In the genomic region with DNA sequence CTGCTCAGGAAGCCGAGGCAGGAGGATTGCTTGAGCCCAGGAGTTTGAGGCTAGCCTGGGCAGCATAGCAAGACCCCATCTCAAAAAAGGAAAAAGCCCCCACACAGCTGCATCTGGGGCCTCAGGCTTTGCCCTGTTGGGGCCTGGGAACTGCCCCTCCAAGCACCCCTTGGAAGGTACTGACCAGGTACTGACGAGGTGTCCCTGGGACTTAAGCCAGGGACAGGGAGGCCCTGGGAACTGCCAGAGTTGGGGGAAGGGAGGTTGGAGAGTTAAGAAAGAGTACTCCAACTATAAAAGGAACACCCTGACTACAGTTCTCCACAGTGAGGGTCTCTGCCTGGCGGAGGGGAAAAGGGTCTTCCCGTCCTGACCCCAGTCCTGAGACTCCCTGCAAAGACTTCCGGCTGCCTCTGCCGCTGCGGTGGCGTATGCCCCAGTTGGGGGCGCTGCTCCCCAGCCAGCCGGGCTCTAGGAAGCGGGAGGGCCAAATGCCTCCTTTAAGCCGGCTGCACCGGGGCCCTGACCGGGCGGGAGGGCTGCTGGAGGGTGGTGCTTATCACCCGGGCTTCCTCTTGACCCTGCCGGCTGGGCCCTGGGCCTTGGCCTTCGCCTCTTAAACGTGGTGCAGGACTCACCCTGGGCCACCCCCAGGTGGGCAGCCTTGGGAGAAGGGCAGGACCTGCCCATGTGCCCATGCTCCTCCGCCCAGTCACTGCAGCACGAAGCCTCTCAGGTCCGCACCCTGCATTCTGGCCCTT, we compare ENCODE assay signal across 1 cellular context.
A peak's percentile ranks its signal among the peaks of the same experiment; 100 is the strongest.
TF ChIP-seq lines count a peak whose summit lies in the region.

No MANE protein-coding gene starts in this region.

TF ChIP-seq in HepG2, 621 proteins besides CTCF, POLR2A, EP300 and RAD21 (continued from another document and continues in another):
- TF ChIP-seq ZNF749 (CRISPR knock-in tag; IDR thresholded peaks at IDR 0.05; ENCODE audit: borderline replicate concordance) (no peak), NCOA5 (CRISPR knock-in tag; IDR thresholded peaks at IDR 0.05) (no peak), MXD4 (CRISPR knock-in tag; IDR thresholded peaks at IDR 0.05) (peak; percentile 72; the same call in 1 of the 2 replicates), ZNF317 (CRISPR knock-in tag; IDR thresholded peaks at IDR 0.05) (peak; percentile 44; the same call in 1 of the 2 replicates), DNMT3B (CRISPR knock-in tag; conservative IDR thresholded peaks at IDR 0.05) (no peak), RBM22 (optimal IDR thresholded peaks at IDR 0.05; ENCODE audit: low read length) (no peak), CBX5 (CRISPR knock-in tag; IDR thresholded peaks at IDR 0.05; ENCODE audit: borderline replicate concordance) (peak; percentile 42; the same call in 1 of the 2 replicates), ZNF75D (CRISPR knock-in tag; IDR thresholded peaks at IDR 0.05; ENCODE audit: borderline replicate concordance) (no peak), TOE1 (CRISPR knock-in tag; IDR thresholded peaks at IDR 0.05) (no peak), ZNF761 (CRISPR knock-in tag; conservative IDR thresholded peaks at IDR 0.05) (no peak; the same call in 1 of the 2 replicates), MAZ (IDR thresholded peaks at IDR 0.05; ENCODE audit: borderline replicate concordance, low read depth, low read length) (peak; percentile 79; the same call in 1 of the 2 replicates), MAZ (CRISPR knock-in tag; IDR thresholded peaks at IDR 0.05; ENCODE audit: low read depth) (peak; percentile 71), ZNF589 (CRISPR knock-in tag; conservative IDR thresholded peaks at IDR 0.05) (no peak), ZNF354B (CRISPR knock-in tag; IDR thresholded peaks at IDR 0.05) (no peak), ZNF607 (CRISPR knock-in tag; IDR thresholded peaks at IDR 0.05; ENCODE audit: borderline replicate concordance) (peak; percentile 51; the same call in 1 of the 2 replicates), JUN (CRISPR knock-in tag; IDR thresholded peaks at IDR 0.05) (no peak), PTBP1 (IDR thresholded peaks at IDR 0.05; ENCODE audit: low read depth, low read length, poor library complexity, severe bottlenecking) (peak; percentile 31), GABPB1 (CRISPR knock-in tag; IDR thresholded peaks at IDR 0.05) (peak; percentile 87), CREBL2 (CRISPR knock-in tag; IDR thresholded peaks at IDR 0.05; ENCODE audit: borderline replicate concordance) (no peak), ZNF510 (CRISPR knock-in tag; IDR thresholded peaks at IDR 0.05; ENCODE audit: low read depth) (no peak), GPN1 (CRISPR knock-in tag; IDR thresholded peaks at IDR 0.05; ENCODE audit: borderline replicate concordance) (no peak), SCMH1 (CRISPR knock-in tag; IDR thresholded peaks at IDR 0.05; ENCODE audit: borderline replicate concordance) (no peak), ADNP (CRISPR knock-in tag; IDR thresholded peaks at IDR 0.05) (no peak), ELF1 (CRISPR knock-in tag; IDR thresholded peaks at IDR 0.05) (peak; percentile 86), SRF (IDR thresholded peaks at IDR 0.05; ENCODE audit: low read depth, low read length) (no peak), SATB2 (CRISPR knock-in tag; IDR thresholded peaks at IDR 0.05) (no peak), ZNF121 (CRISPR knock-in tag; IDR thresholded peaks at IDR 0.05) (peak; percentile 99), HIVEP1 (CRISPR knock-in tag; IDR thresholded peaks at IDR 0.05) (no peak), ZNF234 (CRISPR knock-in tag; conservative IDR thresholded peaks at IDR 0.05) (peak; percentile 57; the same call in 1 of the 2 replicates), ZNF83 (CRISPR knock-in tag; IDR thresholded peaks at IDR 0.05; ENCODE audit: borderline replicate concordance) (no peak), BRCA1 (CRISPR knock-in tag; IDR thresholded peaks at IDR 0.05) (no peak), ZNF7 (CRISPR knock-in tag; IDR thresholded peaks at IDR 0.05) (no peak), ZNF776 (CRISPR knock-in tag; IDR thresholded peaks at IDR 0.05) (no peak; the same call in 1 of the 2 replicates), GATAD2A (CRISPR knock-in tag; IDR thresholded peaks at IDR 0.05) (peak; percentile 77), RXRB (CRISPR knock-in tag; IDR thresholded peaks at IDR 0.05; ENCODE audit: borderline replicate concordance) (peak; percentile 63; the same call in 1 of the 2 replicates), ZNF598 (CRISPR knock-in tag; IDR thresholded peaks at IDR 0.05; ENCODE audit: borderline replicate concordance) (0 out of 2 replicates have a peak, but pooled peaks have one; percentile 10), NFIB (CRISPR knock-in tag; IDR thresholded peaks at IDR 0.05; ENCODE audit: borderline replicate concordance) (no peak), ZBTB7A (CRISPR knock-in tag; IDR thresholded peaks at IDR 0.05) (peak; percentile 76), KDM5B (CRISPR knock-in tag; IDR thresholded peaks at IDR 0.05; ENCODE audit: borderline replicate concordance) (peak; percentile 69; the same call in 1 of the 2 replicates), USF2 (IDR thresholded peaks at IDR 0.05; ENCODE audit: low read depth, low read length) (no peak), USF2 (CRISPR knock-in tag; IDR thresholded peaks at IDR 0.05; ENCODE audit: borderline replicate concordance) (no peak), ZNF3 (CRISPR knock-in tag; IDR thresholded peaks at IDR 0.05) (no peak), ZMYM3 (CRISPR knock-in tag; IDR thresholded peaks at IDR 0.05) (peak; percentile 45; the same call in 1 of the 2 replicates), HMGA1 (CRISPR knock-in tag; conservative IDR thresholded peaks at IDR 0.05) (no peak), ZHX1 (CRISPR knock-in tag; IDR thresholded peaks at IDR 0.05; ENCODE audit: low read depth) (no peak), TGIF2 (CRISPR knock-in tag; IDR thresholded peaks at IDR 0.05) (no peak), ZNF205 (CRISPR knock-in tag; IDR thresholded peaks at IDR 0.05) (no peak), ZNF614 (CRISPR knock-in tag; IDR thresholded peaks at IDR 0.05; ENCODE audit: borderline replicate concordance) (no peak), ZNF414 (CRISPR knock-in tag; IDR thresholded peaks at IDR 0.05) (no peak), GFI1 (CRISPR knock-in tag; IDR thresholded peaks at IDR 0.05; ENCODE audit: borderline replicate concordance) (peak; percentile 62; the same call in 1 of the 2 replicates), ZC3H4 (CRISPR knock-in tag; IDR thresholded peaks at IDR 0.05; ENCODE audit: borderline replicate concordance) (no peak), ZNF224 (CRISPR knock-in tag; IDR thresholded peaks at IDR 0.05) (no peak), ZUFSP (CRISPR knock-in tag; IDR thresholded peaks at IDR 0.05; ENCODE audit: borderline replicate concordance) (no peak), ZNF44 (CRISPR knock-in tag; IDR thresholded peaks at IDR 0.05) (no peak), REL (CRISPR knock-in tag; conservative IDR thresholded peaks at IDR 0.05) (no peak), CENPX (CRISPR knock-in tag; IDR thresholded peaks at IDR 0.05) (no peak), SNRNP70 (IDR thresholded peaks at IDR 0.05; ENCODE audit: low read depth, low read length) (no peak)
- TF ChIP-seq, protein P1, sequence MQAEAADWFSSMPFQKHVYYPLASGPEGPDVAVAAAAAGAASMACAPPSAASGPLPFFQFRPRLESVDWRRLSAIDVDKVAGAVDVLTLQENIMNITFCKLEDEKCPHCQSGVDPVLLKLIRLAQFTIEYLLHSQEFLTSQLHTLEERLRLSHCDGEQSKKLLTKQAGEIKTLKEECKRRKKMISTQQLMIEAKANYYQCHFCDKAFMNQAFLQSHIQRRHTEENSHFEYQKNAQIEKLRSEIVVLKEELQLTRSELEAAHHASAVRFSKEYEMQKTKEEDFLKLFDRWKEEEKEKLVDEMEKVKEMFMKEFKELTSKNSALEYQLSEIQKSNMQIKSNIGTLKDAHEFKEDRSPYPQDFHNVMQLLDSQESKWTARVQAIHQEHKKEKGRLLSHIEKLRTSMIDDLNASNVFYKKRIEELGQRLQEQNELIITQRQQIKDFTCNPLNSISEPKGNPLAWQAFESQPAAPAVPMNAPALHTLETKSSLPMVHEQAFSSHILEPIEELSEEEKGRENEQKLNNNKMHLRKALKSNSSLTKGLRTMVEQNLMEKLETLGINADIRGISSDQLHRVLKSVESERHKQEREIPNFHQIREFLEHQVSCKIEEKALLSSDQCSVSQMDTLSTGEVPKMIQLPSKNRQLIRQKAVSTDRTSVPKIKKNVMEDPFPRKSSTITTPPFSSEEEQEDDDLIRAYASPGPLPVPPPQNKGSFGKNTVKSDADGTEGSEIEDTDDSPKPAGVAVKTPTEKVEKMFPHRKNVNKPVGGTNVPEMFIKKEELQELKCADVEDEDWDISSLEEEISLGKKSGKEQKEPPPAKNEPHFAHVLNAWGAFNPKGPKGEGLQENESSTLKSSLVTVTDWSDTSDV (CRISPR knock-in tag; IDR thresholded peaks at IDR 0.05), result peak; percentile 83; the same call in 1 of the 2 replicates
- TF ChIP-seq, protein P2, sequence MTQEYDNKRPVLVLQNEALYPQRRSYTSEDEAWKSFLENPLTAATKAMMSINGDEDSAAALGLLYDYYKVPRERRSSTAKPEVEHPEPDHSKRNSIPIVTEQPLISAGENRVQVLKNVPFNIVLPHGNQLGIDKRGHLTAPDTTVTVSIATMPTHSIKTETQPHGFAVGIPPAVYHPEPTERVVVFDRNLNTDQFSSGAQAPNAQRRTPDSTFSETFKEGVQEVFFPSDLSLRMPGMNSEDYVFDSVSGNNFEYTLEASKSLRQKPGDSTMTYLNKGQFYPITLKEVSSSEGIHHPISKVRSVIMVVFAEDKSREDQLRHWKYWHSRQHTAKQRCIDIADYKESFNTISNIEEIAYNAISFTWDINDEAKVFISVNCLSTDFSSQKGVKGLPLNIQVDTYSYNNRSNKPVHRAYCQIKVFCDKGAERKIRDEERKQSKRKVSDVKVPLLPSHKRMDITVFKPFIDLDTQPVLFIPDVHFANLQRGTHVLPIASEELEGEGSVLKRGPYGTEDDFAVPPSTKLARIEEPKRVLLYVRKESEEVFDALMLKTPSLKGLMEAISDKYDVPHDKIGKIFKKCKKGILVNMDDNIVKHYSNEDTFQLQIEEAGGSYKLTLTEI (CRISPR knock-in tag; conservative IDR thresholded peaks at IDR 0.05), result no peak
- TF ChIP-seq, protein P3, sequence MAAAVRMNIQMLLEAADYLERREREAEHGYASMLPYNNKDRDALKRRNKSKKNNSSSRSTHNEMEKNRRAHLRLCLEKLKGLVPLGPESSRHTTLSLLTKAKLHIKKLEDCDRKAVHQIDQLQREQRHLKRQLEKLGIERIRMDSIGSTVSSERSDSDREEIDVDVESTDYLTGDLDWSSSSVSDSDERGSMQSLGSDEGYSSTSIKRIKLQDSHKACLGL (CRISPR knock-in tag; IDR thresholded peaks at IDR 0.05), result peak; percentile 56
